Comparison of ENCODE assay signal across 18 cellular contexts in genomic region chr15:42228036-42228435, GRCh38.
"Had no signal": no experiment of that assay in that cellular context is flagged by ENCODE, and none has a peak within 500 bp of the region (broad histone marks: within the 10 kb centered on the region; RNA-seq: fewer than 3 reads in every experiment).

No MANE protein-coding gene starts in this region.

- ATAC-seq: esophagus mucosa; heart right ventricle; lower lobe of right lung; sciatic nerve; stimulated activated naive B cell treated with anti-CD40 and anti-IgM and Interleukin-4, amounts not matched to agents 10 μg/mL and 1 μg/mL and 100 μg/mL, for 72 hours; stimulated activated naive CD8-positive, alpha-beta T cell treated with anti-CD3 and anti-CD28 coated beads, Interleukin-15, amount 100 ng/mL, for 72 hours; upper lobe of right lung had no signal

- DNase-seq: effector memory CD4-positive, alpha-beta T cell; heart right ventricle; left ventricle myocardium inferior; lower lobe of right lung; mesenchymal stem cell; midbrain; naive B cell; stimulated activated CD4-positive, alpha-beta T cell treated with anti-CD3 and anti-CD28 coated beads, Interleukin-2, amount 100 ng/mL, for 24 hours; stimulated activated CD4-positive, alpha-beta T cell treated with anti-CD3 and anti-CD28 coated beads, Interleukin-4, amount 100 ng/mL, for 4 hours; stimulated activated naive B cell treated with anti-CD40 and anti-IgM and Interleukin-4, amounts not matched to agents 10 μg/mL and 1 μg/mL and 100 μg/mL, for 72 hours; stimulated activated naive CD8-positive, alpha-beta T cell treated with anti-CD3 and anti-CD28 coated beads, Interleukin-15, amount 100 ng/mL, for 72 hours; testis; upper lobe of right lung had no signal

- H3K27me3 ChIP-seq: heart right ventricle, neutrophil, testis, tibial nerve, upper lobe of right lung, vagina had no signal

- H3K27ac Mint-ChIP-seq: stimulated activated naive B cell treated with anti-CD40 and anti-IgM and Interleukin-4, amounts not matched to agents 10 μg/mL and 1 μg/mL and 100 μg/mL, for 72 hours; stimulated activated naive CD8-positive, alpha-beta T cell treated with anti-CD3 and anti-CD28 coated beads, Interleukin-15, amount 100 ng/mL, for 72 hours had no signal

- H3K4me1 ChIP-seq: heart right ventricle, left ventricle myocardium inferior, testis, tibial nerve, upper lobe of right lung had no signal

- H3K4me3 ChIP-seq: heart right ventricle, left ventricle myocardium inferior, lower lobe of right lung, testis, tibial nerve, upper lobe of right lung, vagina had no signal

- H3K9me3 ChIP-seq: heart right ventricle, left ventricle myocardium inferior, lower lobe of right lung, neutrophil, testis, tibial nerve, upper lobe of right lung, vagina had no signal

- H3K9me3 Mint-ChIP-seq: naive B cell; stimulated activated naive B cell treated with anti-CD40 and anti-IgM and Interleukin-4, amounts not matched to agents 10 μg/mL and 1 μg/mL and 100 μg/mL, for 72 hours; stimulated activated naive CD8-positive, alpha-beta T cell treated with anti-CD3 and anti-CD28 coated beads, Interleukin-15, amount 100 ng/mL, for 72 hours had no signal

- H3K4me1 Mint-ChIP-seq: stimulated activated naive CD8-positive, alpha-beta T cell treated with anti-CD3 and anti-CD28 coated beads, Interleukin-15, amount 100 ng/mL, for 72 hours had no signal

- H3K27me3 Mint-ChIP-seq: naive B cell; stimulated activated naive B cell treated with anti-CD40 and anti-IgM and Interleukin-4, amounts not matched to agents 10 μg/mL and 1 μg/mL and 100 μg/mL, for 72 hours; stimulated activated naive CD8-positive, alpha-beta T cell treated with anti-CD3 and anti-CD28 coated beads, Interleukin-15, amount 100 ng/mL, for 72 hours had no signal

- H3K4me3 Mint-ChIP-seq: naive B cell; stimulated activated naive B cell treated with anti-CD40 and anti-IgM and Interleukin-4, amounts not matched to agents 10 μg/mL and 1 μg/mL and 100 μg/mL, for 72 hours; stimulated activated naive CD8-positive, alpha-beta T cell treated with anti-CD3 and anti-CD28 coated beads, Interleukin-15, amount 100 ng/mL, for 72 hours had no signal

- H3K27ac ChIP-seq: heart right ventricle, left ventricle myocardium inferior, lower lobe of right lung, neutrophil, testis, tibial nerve, vagina had no signal
